ENCODE assay signal across 21 cellular contexts in the genomic region with DNA sequence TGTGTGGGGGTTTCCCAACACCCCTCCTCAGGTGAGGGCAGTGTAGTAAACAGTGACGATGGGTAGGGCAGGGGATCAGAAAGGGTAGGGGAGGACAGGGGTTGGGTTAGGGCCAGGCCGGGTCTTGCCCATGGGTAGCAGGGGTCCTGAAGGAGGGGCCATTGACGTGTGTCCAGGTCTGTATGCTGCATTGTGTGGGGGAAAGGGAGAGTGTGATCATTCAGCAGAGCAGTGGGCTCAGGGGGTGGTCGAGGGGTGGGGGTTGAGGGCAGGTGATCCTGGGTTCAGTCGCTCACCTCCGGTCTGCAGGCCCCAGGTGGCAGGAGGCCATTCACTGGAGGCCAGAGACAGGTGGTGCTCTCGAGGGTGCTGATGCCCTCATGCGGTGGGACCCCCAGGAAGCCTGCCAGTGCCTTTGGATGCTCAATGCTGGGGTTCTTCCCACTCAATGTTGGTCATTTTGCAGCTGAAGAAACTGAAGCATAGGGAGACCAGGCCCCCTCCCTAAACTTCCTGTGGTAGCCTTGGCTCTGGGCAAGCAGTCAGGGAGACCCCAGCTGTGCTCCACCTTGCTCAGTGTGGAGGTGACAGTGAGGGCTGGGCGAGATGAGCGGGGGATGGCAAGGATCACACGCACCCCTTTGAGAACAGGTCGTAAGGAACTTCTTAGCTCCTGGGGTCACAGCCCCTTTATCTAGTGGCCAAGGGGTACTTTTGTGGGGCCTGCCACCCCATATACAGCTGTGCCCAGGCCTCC. TPM values are rescaled to one million over a fixed set of nuclear protein-coding genes. Genes with fewer than 3 reads are reported as not detected.
"Had no signal": no experiment of that assay in that cellular context is flagged by ENCODE, and none has a peak within 500 bp of the region (broad histone marks: within the 10 kb centered on the region; RNA-seq: fewer than 3 reads in every experiment).

No MANE protein-coding gene starts in this region.

- DNase-seq: activated CD4-positive, CD25-positive, alpha-beta regulatory T cell treated with anti-CD3 and anti-CD28 coated beads, Interleukin-2, amount 50 U/mL, for 72 hours; activated naive CD4-positive, alpha-beta T cell; activated T-cell treated with anti-CD3 and anti-CD28 coated beads, Interleukin-2, amount 50 U/mL, for 24 hours; amniotic stem cell; endodermal cell; esophagus squamous epithelium; gastrocnemius medialis; hypothalamus; lower lobe of right lung; naive thymus-derived CD8-positive, alpha-beta T cell; retina; sigmoid colon; stimulated activated CD4-positive, alpha-beta T cell treated with anti-CD3 and anti-CD28 coated beads, Interleukin-4, amount 100 ng/mL, for 1 hour; stimulated activated naive CD8-positive, alpha-beta T cell treated with anti-CD3 and anti-CD28 coated beads, Interleukin-15, Interleukin-2, amounts not matched to agents 100 U/mL and 50 U/mL, for 24 hours; T-helper 1 cell; upper lobe of left lung; WERI-Rb-1 had no signal

- H3K27me3 ChIP-seq: breast epithelium, gastrocnemius medialis, sigmoid colon, upper lobe of left lung had no signal

- H3K27ac ChIP-seq: breast epithelium, coronary artery, esophagus squamous epithelium, gastrocnemius medialis, lower lobe of right lung, neural progenitor cell, sigmoid colon, upper lobe of left lung, WERI-Rb-1 had no signal

- H3K9me3 ChIP-seq: breast epithelium, esophagus squamous epithelium, gastrocnemius medialis, lower lobe of right lung, sigmoid colon, upper lobe of left lung had no signal

- H3K4me3 ChIP-seq: breast epithelium, coronary artery, esophagus squamous epithelium, gastrocnemius medialis, lower lobe of right lung, neural progenitor cell, sigmoid colon, upper lobe of left lung had no signal

- H3K36me3 ChIP-seq: breast epithelium, esophagus squamous epithelium, gastrocnemius medialis, lower lobe of right lung, neural progenitor cell, sigmoid colon, upper lobe of left lung, WERI-Rb-1 had no signal

- H3K4me1 ChIP-seq: breast epithelium, gastrocnemius medialis, lower lobe of right lung, neural progenitor cell, sigmoid colon had no signal

- ATAC-seq: gastrocnemius medialis; naive thymus-derived CD8-positive, alpha-beta T cell; stimulated activated naive CD8-positive, alpha-beta T cell treated with anti-CD3 and anti-CD28 coated beads, Interleukin-15, Interleukin-2, amounts not matched to agents 100 U/mL and 50 U/mL, for 24 hours had no signal

RNA-seq across cellular contexts. Expression of a gene that starts 48.8 kb away (rescaled TPM):
- total RNA-seq: naive thymus-derived CD8-positive, alpha-beta T cell; osteoblast had no signal
